1 cellular context compared by ENCODE assay signal in the genomic region with DNA sequence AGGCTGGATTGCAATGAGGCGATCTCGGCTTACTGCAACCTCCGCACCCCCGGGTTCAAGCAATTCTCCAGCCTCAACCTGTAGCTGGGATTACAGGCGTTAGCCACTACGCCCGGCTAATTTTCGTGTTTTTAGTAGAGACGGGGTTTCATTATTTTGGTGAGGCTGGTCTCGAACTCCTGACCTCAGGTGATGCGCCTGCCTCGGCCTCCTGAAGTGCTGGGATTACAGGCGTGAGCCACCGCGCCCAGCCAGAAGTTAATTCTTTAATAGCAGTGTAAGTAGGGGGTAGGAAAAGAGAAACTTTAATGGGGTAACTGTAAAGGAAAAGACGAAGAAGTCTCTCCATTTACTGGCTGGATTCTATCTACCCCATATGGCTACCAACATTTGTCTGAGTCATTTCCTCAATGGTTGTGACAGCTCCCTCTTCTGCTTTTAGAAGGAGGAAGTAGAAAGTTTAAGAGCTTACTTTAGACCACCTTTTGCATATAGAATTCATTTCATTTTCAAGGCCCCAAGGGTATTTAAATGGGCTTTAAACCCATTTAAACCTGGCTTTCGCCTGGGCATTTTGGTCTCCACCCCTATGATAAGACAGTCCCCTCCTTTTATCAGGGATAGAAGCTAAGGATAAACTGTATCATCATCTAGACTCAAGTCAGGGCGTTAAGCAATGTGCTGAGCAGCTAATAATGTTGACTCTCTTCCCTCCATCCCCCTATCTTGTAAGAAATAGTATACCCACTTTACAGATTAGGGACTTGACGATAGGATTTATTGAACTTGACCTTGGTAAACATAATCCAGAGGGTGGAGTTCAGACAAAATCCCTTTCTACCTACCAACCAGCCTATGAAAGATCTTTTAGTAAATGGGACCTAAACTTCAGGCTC.
TF ChIP-seq lines count a peak whose summit lies in the region.

No MANE protein-coding gene starts in this region.

TF ChIP-seq in HepG2, 621 proteins besides CTCF, POLR2A, EP300 and RAD21 (continued from another document):
- TF ChIP-seq NCOR1 (IDR thresholded peaks at IDR 0.05; ENCODE audit: borderline replicate concordance, low read length) = 0 out of 2 replicates have a peak, but pooled peaks have one; percentile 30
- TF ChIP-seq ZNF749 (CRISPR knock-in tag; IDR thresholded peaks at IDR 0.05; ENCODE audit: borderline replicate concordance) = no peak
- TF ChIP-seq, protein P1, sequence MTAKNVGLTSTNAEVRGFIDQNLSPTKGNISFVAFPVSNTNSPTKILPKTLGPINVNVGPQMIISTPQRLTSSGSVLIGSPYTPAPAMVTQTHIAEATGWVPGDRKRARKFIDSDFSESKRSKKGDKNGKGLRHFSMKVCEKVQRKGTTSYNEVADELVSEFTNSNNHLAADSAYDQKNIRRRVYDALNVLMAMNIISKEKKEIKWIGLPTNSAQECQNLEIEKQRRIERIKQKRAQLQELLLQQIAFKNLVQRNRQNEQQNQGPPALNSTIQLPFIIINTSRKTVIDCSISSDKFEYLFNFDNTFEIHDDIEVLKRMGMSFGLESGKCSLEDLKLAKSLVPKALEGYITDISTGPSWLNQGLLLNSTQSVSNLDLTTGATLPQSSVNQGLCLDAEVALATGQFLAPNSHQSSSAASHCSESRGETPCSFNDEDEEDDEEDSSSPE (CRISPR knock-in tag; IDR thresholded peaks at IDR 0.05) = no peak
